ENCODE assay signal across 8 cellular contexts in the genomic region with DNA sequence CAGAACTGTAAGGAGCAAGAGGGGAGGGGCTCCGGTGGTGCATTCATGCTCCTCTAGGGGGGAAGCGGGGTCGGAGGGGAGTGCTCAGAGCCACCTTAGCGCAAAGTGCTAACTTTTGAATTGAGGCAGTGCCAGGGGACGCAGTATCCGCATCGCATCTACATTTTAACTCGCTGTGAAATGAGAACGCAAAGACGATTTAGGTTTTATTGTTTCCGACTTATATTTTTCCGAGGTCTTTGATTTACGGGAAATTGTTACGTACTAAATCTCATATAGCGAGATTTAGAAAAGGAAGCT. TPM values are rescaled to one million over a fixed set of nuclear protein-coding genes. Genes with fewer than 3 reads are reported as not detected.
DNase-seq lines count a peak whose midpoint lies in the region; ATAC-seq and TF ChIP-seq lines count a peak whose summit lies in the region.

No MANE protein-coding gene starts in this region.

- H3F3A ChIP-seq in PC-9 (ENCODE audit: insufficient read depth, low read depth) = no peaks in the 10 kb centered on the region

- H3K36me3 Mint-ChIP-seq in CD8-positive, alpha-beta T cell = peaks cover 11% of the 10 kb centered on the region
- no peaks in the 10 kb centered on the region for H3K36me3 Mint-ChIP-seq in endothelial cell (ENCODE audit: low read depth, unreplicated experiment)

- POLR2A ChIA-PET in CD8-positive, alpha-beta T cell (lab: Charles Lee) = interaction anchor here (0.7 to 3.0 kb wide), 9 partner anchors 9 to 638 kb away, joined by 3 to 23 read pairs (median 3); a partner anchor contains a TSS
- POLR2A ChIA-PET in PC-9 (lab: Charles Lee; ENCODE audit: unreplicated experiment) = interaction anchor here (0.6 to 0.7 kb wide), 4 partner anchors 123 to 1167 kb away, joined by 3 to 4 read pairs (median 3); no protein-coding TSS in a partner anchor

- peaks cover 32% of the 10 kb centered on the region for H3K4me1 Mint-ChIP-seq in CD8-positive, alpha-beta T cell (ENCODE audit: low read depth)
- peaks cover 19% of the 10 kb centered on the region for H3K4me1 Mint-ChIP-seq in endothelial cell (ENCODE audit: unreplicated experiment)

- peak overlapping the region; percentile 93 for H3K4me3 Mint-ChIP-seq in CD8-positive, alpha-beta T cell
- H3K4me3 Mint-ChIP-seq in endothelial cell (ENCODE audit: unreplicated experiment) = peak overlapping the region; percentile 98

- CTCF ChIA-PET in CD8-positive, alpha-beta T cell (lab: Charles Lee) = no interaction called here
- CTCF ChIA-PET in PC-9 (lab: Charles Lee) = no interaction called here

- peak overlapping the region; percentile 97 for H3K27ac Mint-ChIP-seq in CD8-positive, alpha-beta T cell
- peak overlapping the region; percentile 99 for H3K27ac Mint-ChIP-seq in endothelial cell (ENCODE audit: unreplicated experiment)

- intact Hi-C loops in CD8-positive, alpha-beta T cell (cut with DNase I, micrococcal nuclease) = loop anchor here (1.0 to 10.0 kb wide), 13 partner anchors 139 to 1836 kb away; a partner anchor contains a TSS
- intact Hi-C loops in PC-9 (cut with micrococcal nuclease; ENCODE audit: unreplicated experiment) = loop anchor here (5.0 to 10.0 kb wide), 2 partner anchors 139 to 794 kb away; a partner anchor contains a TSS

- H3K9me2 ChIP-seq in PC-9 (ENCODE audit: insufficient read depth) = no peaks in the 10 kb centered on the region

- ATAC-seq in CD8-positive, alpha-beta T cell = no peak
- ATAC-seq in GM19467 (IDR thresholded peaks at IDR 0.05; ENCODE audit: unreplicated experiment) = no peak
- no peak for ATAC-seq in HG02840 (IDR thresholded peaks at IDR 0.05; ENCODE audit: low FRiP score, unreplicated experiment)
- ATAC-seq in GM21717 (IDR thresholded peaks at IDR 0.05; ENCODE audit: unreplicated experiment) = no peak

- no peaks in the 10 kb centered on the region for H3K9me3 ChIP-seq in CD8-positive, alpha-beta T cell (ENCODE audit: low read length)
- H3K9me3 ChIP-seq in PC-9 (ENCODE audit: insufficient read depth, low read depth) (no peaks in the 10 kb centered on the region), osteoblast (ENCODE audit: low read depth, low read length) (no peaks in the 10 kb centered on the region)

- H3K9me3 Mint-ChIP-seq in CD8-positive, alpha-beta T cell = no peaks in the 10 kb centered on the region
- no peaks in the 10 kb centered on the region for H3K9me3 Mint-ChIP-seq in endothelial cell (ENCODE audit: unreplicated experiment)

- BruUV-seq in PC-9 (replicated peaks; lab: Mats Ljungman, UMichigan) = no TSS peak

- H3K4me2 ChIP-seq in PC-9 (peak overlapping the region; percentile 95), osteoblast (ENCODE audit: insufficient read depth, low read length) (peak overlapping the region; percentile 85)

- no peak for TF ChIP-seq CTCF in CD8-positive, alpha-beta T cell (IDR thresholded peaks at IDR 0.05)
- TF ChIP-seq CTCF in PC-9 (conservative IDR thresholded peaks at IDR 0.05) = no peak
- TF ChIP-seq CTCF in endothelial cell (IDR thresholded peaks at IDR 0.05; ENCODE audit: unreplicated experiment) = no peak
- TF ChIP-seq CTCF in osteoblast (IDR thresholded peaks at IDR 0.05; ENCODE audit: extremely low read depth, low read depth, low read length) = no peak

- H2AFZ ChIP-seq in PC-9 (peak overlapping the region; percentile 92), osteoblast (ENCODE audit: low read length) (peak overlapping the region; percentile 98)

- H3K27me3 Mint-ChIP-seq in CD8-positive, alpha-beta T cell (ENCODE audit: low read depth) = peaks cover under 1% of the 10 kb centered on the region
- peaks cover 1% of the 10 kb centered on the region for H3K27me3 Mint-ChIP-seq in endothelial cell (ENCODE audit: unreplicated experiment)

- peak overlapping the region; percentile 76 for H3K4me3 ChIP-seq in CD8-positive, alpha-beta T cell (ENCODE audit: low read depth, low read length)
- H3K4me3 ChIP-seq in PC-9 (peak overlapping the region; percentile 69), osteoblast (ENCODE audit: insufficient read depth, low read length) (peak overlapping the region; percentile 98)

- H3K36me3 ChIP-seq in CD8-positive, alpha-beta T cell (ENCODE audit: insufficient read depth, low read length) = no peaks in the 10 kb centered on the region
- no peaks in the 10 kb centered on the region for H3K36me3 ChIP-seq in PC-9 (ENCODE audit: low read depth)
- H3K36me3 ChIP-seq in osteoblast (ENCODE audit: insufficient read depth, low read length) = no peaks in the 10 kb centered on the region

- H3K4me1 ChIP-seq in CD8-positive, alpha-beta T cell (ENCODE audit: insufficient read depth, low read length) = peaks cover 15% of the 10 kb centered on the region
- H3K4me1 ChIP-seq in PC-9 (replicated peaks; ENCODE audit: insufficient read depth) = peaks cover 19% of the 10 kb centered on the region
- peaks cover 22% of the 10 kb centered on the region for H3K4me1 ChIP-seq in osteoblast (ENCODE audit: insufficient read depth, low read length)

- no peaks in the 10 kb centered on the region for H3K27me3 ChIP-seq in CD8-positive, alpha-beta T cell (ENCODE audit: insufficient read depth, low read length)
- no peaks in the 10 kb centered on the region for H3K27me3 ChIP-seq in PC-9 (ENCODE audit: insufficient read depth, low read depth)
- peaks cover 8% of the 10 kb centered on the region for H3K27me3 ChIP-seq in osteoblast (ENCODE audit: insufficient read depth, low read length)

- peak overlapping the region; percentile 88 for H3K27ac ChIP-seq in CD8-positive, alpha-beta T cell (ENCODE audit: low read depth, low read length)
- H3K27ac ChIP-seq in PC-9 (peak overlapping the region; percentile 63), osteoblast (ENCODE audit: low read depth, low read length) (peak overlapping the region; percentile 80)

- H4K20me1 ChIP-seq in PC-9 (ENCODE audit: insufficient read depth) (no peaks in the 10 kb centered on the region), osteoblast (ENCODE audit: insufficient read depth, low read length) (no peaks in the 10 kb centered on the region)

- H3K79me2 ChIP-seq in PC-9 (ENCODE audit: low read depth) (peaks cover 20% of the 10 kb centered on the region), osteoblast (ENCODE audit: insufficient read depth, low read length) (peaks cover 23% of the 10 kb centered on the region)

- no peak for DNase-seq in CD8-positive, alpha-beta T cell
- DNase-seq in PC-9 (no peak), endothelial cell (ENCODE audit: low spot score) (no peak), osteoblast (ENCODE audit: insufficient read length, low spot score, missing footprints) (no peak), NCI-H1436 (lab: John Stamatoyannopoulos, UW) (no peak)

RNA-seq across cellular contexts. Expression of a gene that starts 0.2 kb away (rescaled TPM):
- 1 to 10 TPM; 3.1 to 3.7 TPM for total RNA-seq in CD8-positive, alpha-beta T cell
- total RNA-seq in PC-9 (2021) (22.8 and 28.3 TPM in 2 replicates), endothelial cell (ENCODE audit: unreplicated experiment) (20.5 TPM), osteoblast (28.9 and 33.7 TPM in 2 replicates)
